32 cellular contexts compared by ENCODE assay signal in the genomic region with DNA sequence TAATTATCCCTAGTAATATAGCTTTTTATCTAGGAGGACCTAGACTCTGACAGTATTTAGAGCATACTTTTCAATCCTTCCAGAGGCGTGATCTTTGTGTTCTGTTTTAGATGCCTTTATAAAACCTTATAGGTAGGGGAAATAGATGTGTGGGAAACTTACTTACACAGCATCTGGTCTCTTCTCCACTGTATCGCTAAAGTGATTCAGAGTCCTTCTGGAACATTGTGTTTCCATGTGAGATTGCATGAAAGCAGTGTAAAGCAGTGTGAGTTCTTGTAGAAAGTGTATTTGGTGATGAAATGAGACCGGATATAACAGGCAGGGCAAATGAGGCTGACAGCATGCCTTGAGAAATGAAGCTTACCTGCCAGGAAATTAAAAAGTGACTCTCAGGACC. TPM values are rescaled to one million over a fixed set of nuclear protein-coding genes. Genes with fewer than 3 reads are reported as not detected.
"Had no signal": no experiment of that assay in that cellular context is flagged by ENCODE, and none has a peak within 500 bp of the region (broad histone marks: within the 10 kb centered on the region; RNA-seq: fewer than 3 reads in every experiment).

No MANE protein-coding gene starts in this region.

- H3K4me3 ChIP-seq: colonic mucosa, esophagus squamous epithelium, gastroesophageal sphincter had no signal

- H3K27me3 ChIP-seq: brain microvascular endothelial cell, colonic mucosa, esophagus squamous epithelium, gastroesophageal sphincter had no signal

- H3K4me1 ChIP-seq: colonic mucosa, esophagus squamous epithelium, gastroesophageal sphincter had no signal

- H3K36me3 ChIP-seq: brain microvascular endothelial cell, colonic mucosa, esophagus squamous epithelium, gastroesophageal sphincter had no signal

- ATAC-seq: activated naive CD4-positive, alpha-beta T cell treated with anti-CD3 and anti-CD28 coated beads, Interleukin-2, amount 50 U/mL, for 72 hours; activated T-cell treated with anti-CD3 and anti-CD28 coated beads, Interleukin-2, amount 50 U/mL, for 72 hours; gastroesophageal sphincter had no signal

- H3K27ac ChIP-seq: brain microvascular endothelial cell, colonic mucosa, epithelial cell of prostate, esophagus squamous epithelium, gastroesophageal sphincter had no signal

- DNase-seq: activated CD4-positive, alpha-beta memory T cell treated with anti-CD3 and anti-CD28 coated beads, Interleukin-2, amount 10 ng/mL, durations not matched to agents 7 days and 5 days; activated CD4-positive, alpha-beta T cell treated with anti-CD3 and anti-CD28 coated beads for 1 hour; activated CD4-positive, alpha-beta T cell treated with anti-CD3 and anti-CD28 coated beads for 4 hours; activated CD4-positive, alpha-beta T cell treated with anti-CD3 and anti-CD28 coated beads, Interleukin-2, amount 10 ng/mL, durations not matched to agents 7 days and 5 days; activated CD4-positive, alpha-beta T cell treated with anti-CD3 and anti-CD28 coated beads, Interleukin-2, amount 50 U/mL, for 4 hours; activated CD8-positive, alpha-beta memory T cell treated with anti-CD3 and anti-CD28 coated beads, Interleukin-2, amount 50 U/mL, for 48 hours; activated gamma-delta T cell; activated naive CD4-positive, alpha-beta T cell; activated naive CD4-positive, alpha-beta T cell treated with anti-CD3 and anti-CD28 coated beads, Interleukin-2, amount 10 ng/mL, durations not matched to agents 7 days and 5 days; activated naive CD8-positive, alpha-beta T cell treated with anti-CD3 and anti-CD28 coated beads, Interleukin-2, amount 10 ng/mL, durations not matched to agents 7 days and 5 days; activated T-cell treated with anti-CD3 and anti-CD28 coated beads for 4 hours; activated T-cell treated with anti-CD3 and anti-CD28 coated beads, Interleukin-2, amount 50 U/mL, for 24 hours; activated T-cell treated with anti-CD3 and anti-CD28 coated beads, Interleukin-2, amount 50 U/mL, for 72 hours; amniotic stem cell; brain microvascular endothelial cell; caudate nucleus; colonic mucosa; effector CD8-positive, alpha-beta T cell; esophagus squamous epithelium; foreskin melanocyte; T-helper 2 cell had no signal

- H3K9me3 ChIP-seq: colonic mucosa, esophagus squamous epithelium, gastroesophageal sphincter had no signal

RNA-seq across cellular contexts. Expression of a gene that starts 9.5 kb away (rescaled TPM):
- total RNA-seq: activated CD4-positive, alpha-beta memory T cell treated with anti-CD3 and anti-CD28 coated beads, Interleukin-2, amount 10 ng/mL, durations not matched to agents 7 days and 5 days; activated CD4-positive, alpha-beta T cell treated with anti-CD3 and anti-CD28 coated beads, Interleukin-2, amount 10 ng/mL, durations not matched to agents 7 days and 5 days; activated naive CD4-positive, alpha-beta T cell treated with anti-CD3 and anti-CD28 coated beads, Interleukin-2, amount 50 U/mL, for 72 hours; activated naive CD8-positive, alpha-beta T cell treated with anti-CD3 and anti-CD28 coated beads, Interleukin-2, amount 10 ng/mL, durations not matched to agents 7 days and 5 days; activated T-cell treated with anti-CD3 and anti-CD28 coated beads, Interleukin-2, amount 50 U/mL, for 72 hours; astrocyte; chondrocyte; dermis microvascular lymphatic vessel endothelial cell; endothelial cell of umbilical vein; esophagus squamous epithelium; fibroblast of villous mesenchyme; gastroesophageal sphincter; T-helper 1 cell treated with Interleukin-12 subunit alpha and Interleukin-12 subunit beta and Interleukin-4 antibody, amounts not matched to agents 30 ng/mL and 1 ng/mL, for 36 hours had no signal

RNA-seq across cellular contexts. Expression of a gene that starts 47.4 kb away (rescaled TPM):
- total RNA-seq: activated CD4-positive, alpha-beta memory T cell treated with anti-CD3 and anti-CD28 coated beads, Interleukin-2, amount 10 ng/mL, durations not matched to agents 7 days and 5 days; activated CD4-positive, alpha-beta T cell treated with anti-CD3 and anti-CD28 coated beads, Interleukin-2, amount 10 ng/mL, durations not matched to agents 7 days and 5 days; activated naive CD4-positive, alpha-beta T cell treated with anti-CD3 and anti-CD28 coated beads, Interleukin-2, amount 50 U/mL, for 72 hours; activated naive CD8-positive, alpha-beta T cell treated with anti-CD3 and anti-CD28 coated beads, Interleukin-2, amount 10 ng/mL, durations not matched to agents 7 days and 5 days; activated T-cell treated with anti-CD3 and anti-CD28 coated beads, Interleukin-2, amount 50 U/mL, for 72 hours; astrocyte; chondrocyte; dermis microvascular lymphatic vessel endothelial cell; endothelial cell of umbilical vein; fibroblast of lung; fibroblast of villous mesenchyme; glomerular endothelial cell; T-helper 1 cell treated with Interleukin-12 subunit alpha and Interleukin-12 subunit beta and Interleukin-4 antibody, amounts not matched to agents 30 ng/mL and 1 ng/mL, for 36 hours had no signal
